In the genomic region with DNA sequence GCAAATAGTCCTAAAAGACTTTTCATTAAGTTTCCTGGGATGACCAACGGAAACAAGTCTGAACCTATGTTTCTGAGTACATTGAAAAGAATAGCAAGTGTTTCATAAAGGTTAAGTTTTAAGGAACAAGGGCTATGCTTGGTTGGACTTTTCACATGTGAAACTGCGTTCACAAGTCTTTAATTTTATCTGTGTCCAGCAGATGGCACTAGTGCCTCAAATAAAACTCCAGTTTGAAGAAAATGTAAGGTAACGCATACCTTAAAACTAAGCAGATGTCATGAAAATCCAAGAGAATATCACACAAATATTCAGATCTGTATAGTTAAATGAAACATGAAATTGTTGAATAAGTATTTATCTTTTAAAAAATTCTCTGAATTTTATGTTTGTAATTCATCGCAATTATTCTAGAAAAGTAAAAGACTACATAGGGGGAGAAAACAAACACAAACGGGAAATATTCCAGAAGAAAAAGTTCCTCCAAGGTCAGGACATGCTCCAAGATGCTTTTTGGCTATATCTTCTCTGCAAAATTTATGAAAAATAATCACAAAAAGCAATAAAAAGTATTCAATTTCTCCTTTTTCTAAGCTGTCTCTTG, we compare ENCODE assay signal across 8 cellular contexts.
DNase-seq lines count a peak whose midpoint lies in the region; ATAC-seq and TF ChIP-seq lines count a peak whose summit lies in the region.

No MANE protein-coding gene starts in this region.

- no peak overlapping the region for H3K27ac ChIP-seq in lung (ENCODE audit: low read depth in 1 of 2, low read length in 1 of 2)

- DNase-seq in NCI-H2029 (lab: John Stamatoyannopoulos, UW) (peak; percentile 34), NCI-H2029 treated with DMSO at 0.1 percent for 48 hours (lab: John Stamatoyannopoulos, UW) (no peak), NOMO-1 treated with DMSO at 0.1 percent for 48 hours (lab: John Stamatoyannopoulos, UW; ENCODE audit: unreplicated experiment) (peak; percentile 47), lung (ENCODE audit: low spot score) (no peak)
- peak; percentile 42 for DNase-seq in central memory CD4-positive, alpha-beta T cell

- H3K36me3 ChIP-seq in lung (ENCODE audit: control insufficient read depth in 2 of 2, insufficient read depth in 2 of 2, low read length in 2 of 2), result no peaks in the 10 kb centered on the region

- no peaks in the 10 kb centered on the region for H3K27me3 ChIP-seq in lung (ENCODE audit: control insufficient read depth, insufficient read depth)

- WGBS in lung, 2 donors, result 30 to 31% methylated on average over 5 of the region's 5 CpGs

- H3K4me1 ChIP-seq in lung (ENCODE audit: control insufficient read depth in 2 of 2, insufficient read depth in 2 of 2, low read length in 2 of 2), result no peaks in the 10 kb centered on the region

- TF ChIP-seq CTCF in lung (IDR thresholded peaks at IDR 0.05; ENCODE audit: control extremely low read depth, extremely low read depth), result peak; percentile 48

- ATAC-seq in GM18909 (IDR thresholded peaks at IDR 0.05; ENCODE audit: poor library complexity, unreplicated experiment) (peak; percentile 85), HG03469 (IDR thresholded peaks at IDR 0.05; ENCODE audit: unreplicated experiment) (peak; percentile 66), lung (ENCODE audit: insufficient read depth, low FRiP score) (no peak), esophagus mucosa (no peak)

- no peak overlapping the region for H3K4me3 ChIP-seq in lung

- H3K9me3 ChIP-seq in lung (ENCODE audit: control insufficient read depth in 2 of 2, insufficient read depth in 1 of 2, low read length in 1 of 2), result no peaks in the 10 kb centered on the region

Comparison
In these comparisons a context has a peak if more than half of its experiments do, and no peak if none do; other contexts are left out.
1. DNase-seq: peak in NCI-H2029 (single experiment), NOMO-1 treated with DMSO at 0.1 percent for 48 hours (single experiment) and central memory CD4-positive, alpha-beta T cell (single experiment); none in NCI-H2029 treated with DMSO at 0.1 percent for 48 hours (single experiment) and lung (single experiment).
2. ATAC-seq: peak in GM18909 (single experiment) and HG03469 (single experiment); none in lung (single experiment) and esophagus mucosa (single experiment).